In the genomic region with DNA sequence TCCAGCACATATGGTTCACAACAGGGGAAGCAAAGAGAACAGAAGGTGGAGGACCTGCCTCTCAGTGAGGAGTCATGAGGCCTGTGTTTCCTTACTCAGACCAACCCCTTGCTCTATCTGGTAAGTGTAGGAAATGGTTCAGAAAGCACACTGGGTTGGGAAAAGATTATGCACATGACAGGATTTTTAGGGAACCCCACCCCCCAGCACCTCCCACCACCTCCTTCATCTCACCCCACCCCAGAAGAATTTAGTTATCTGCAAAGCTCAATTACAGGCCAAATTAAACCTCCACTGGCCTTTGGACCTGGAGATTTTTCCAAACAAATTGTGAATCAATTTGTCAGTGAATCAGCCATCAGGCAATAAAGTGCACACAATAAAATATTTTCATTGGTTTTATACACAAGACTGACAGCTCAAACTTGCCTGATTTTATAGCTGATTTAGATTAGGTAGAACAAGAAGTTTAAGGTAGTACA, we compare ENCODE assay signal across 25 cellular contexts.
DNase-seq lines count a peak whose midpoint lies in the region; ATAC-seq and TF ChIP-seq lines count a peak whose summit lies in the region.
"Had no signal": no experiment of that assay in that cellular context is flagged by ENCODE, and none has a peak within 500 bp of the region (broad histone marks: within the 10 kb centered on the region; RNA-seq: fewer than 3 reads in every experiment).

No MANE protein-coding gene starts in this region.

- intact Hi-C loops in mucosa of descending colon (cut with DNase I, micrococcal nuclease): no loop called here

- DNase-seq in DMS 273 (lab: John Stamatoyannopoulos, UW; ENCODE audit: unreplicated experiment) (peak; percentile 61), HEK293T (ENCODE audit: extremely low spot score) (no peak), cerebellar cortex (ENCODE audit: low spot score) (peak; percentile 98), mucosa of descending colon (peak in 1 of 3 donors; percentile 61), dedifferentiated amniotic fluid mesenchymal stem cell (ENCODE audit: extremely low spot score) (no peak), NCI-H774 (lab: John Stamatoyannopoulos, UW) (no peak), kidney glomerular epithelial cell (lab: John Stamatoyannopoulos, UW) (no peak)
- DNase-seq: activated B cell treated with CpG ODN at 0.5 μM for 24 hours; activated CD4-positive, alpha-beta T cell treated with anti-CD3 and anti-CD28 coated beads, Interleukin-2, amount 50 U/mL, for 1 hour; activated gamma-delta T cell treated with Interleukin-2 at 50 U/mL for 16 hours; activated naive CD8-positive, alpha-beta T cell treated with anti-CD3 and anti-CD28 coated beads, Interleukin-2, amount 10 ng/mL, durations not matched to agents 7 days and 5 days; activated T-cell treated with anti-CD3 and anti-CD28 coated beads, Interleukin-2, amount 50 U/mL, for 4 hours; DMS53; hypothalamus; Kasumi-1; MV-4-11; NCI-H1436; PC-3; right lobe of liver; SK-N-SH; stomach had no signal

- H3K4me3 ChIP-seq in mucosa of descending colon: no peak overlapping the region
- H3K4me3 ChIP-seq: gastroesophageal sphincter, prostate gland, right lobe of liver, stomach, vagina had no signal

- H3K36me3 ChIP-seq in mucosa of descending colon (ENCODE audit: low read depth): no peaks in the 10 kb centered on the region
- H3K36me3 ChIP-seq: gastroesophageal sphincter, prostate gland, right lobe of liver, stomach, vagina had no signal

- CTCF ChIA-PET in HEK293T (lab: Yijun Ruan, JAX): no interaction called here

- ATAC-seq in mucosa of descending colon (peak; percentile 83), esophagus mucosa (no peak)
- ATAC-seq: activated T-cell treated with anti-CD3 and anti-CD28 coated beads, Interleukin-2, amount 50 U/mL, for 4 hours; gastroesophageal sphincter; PC-3 had no signal

- POLR2A ChIA-PET in HEK293T (lab: Yijun Ruan, JAX): no interaction called here

- TF ChIP-seq CTCF in mucosa of descending colon (IDR thresholded peaks at IDR 0.05): no peak

- H3K9me3 ChIP-seq in mucosa of descending colon: no peaks in the 10 kb centered on the region
- H3K9me3 ChIP-seq: gastroesophageal sphincter, prostate gland, right lobe of liver, SK-N-SH, stomach, vagina had no signal

- peaks cover 24% of the 10 kb centered on the region for H3K4me1 ChIP-seq in mucosa of descending colon (ENCODE audit: low read depth)
- H3K4me1 ChIP-seq: gastroesophageal sphincter, prostate gland, stomach, vagina had no signal

TF ChIP-seq in HEK293T, 16 proteins besides CTCF, POLR2A, EP300 and RAD21:
- TF ChIP-seq, protein P1, sequence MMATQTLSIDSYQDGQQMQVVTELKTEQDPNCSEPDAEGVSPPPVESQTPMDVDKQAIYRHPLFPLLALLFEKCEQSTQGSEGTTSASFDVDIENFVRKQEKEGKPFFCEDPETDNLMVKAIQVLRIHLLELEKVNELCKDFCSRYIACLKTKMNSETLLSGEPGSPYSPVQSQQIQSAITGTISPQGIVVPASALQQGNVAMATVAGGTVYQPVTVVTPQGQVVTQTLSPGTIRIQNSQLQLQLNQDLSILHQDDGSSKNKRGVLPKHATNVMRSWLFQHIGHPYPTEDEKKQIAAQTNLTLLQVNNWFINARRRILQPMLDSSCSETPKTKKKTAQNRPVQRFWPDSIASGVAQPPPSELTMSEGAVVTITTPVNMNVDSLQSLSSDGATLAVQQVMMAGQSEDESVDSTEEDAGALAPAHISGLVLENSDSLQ (IDR thresholded peaks at IDR 0.05): peak; percentile 89
- TF ChIP-seq L3MBTL2 (conservative IDR thresholded peaks at IDR 0.05) (no peak), SP1 (IDR thresholded peaks at IDR 0.05) (no peak)

Comparison
In these comparisons a context has a peak if more than half of its experiments do, and no peak if none do; other contexts are left out.
1. DNase-seq: peak in DMS 273 (single experiment) and cerebellar cortex (single experiment); none in HEK293T (single experiment), dedifferentiated amniotic fluid mesenchymal stem cell (single experiment), NCI-H774 (single experiment) and kidney glomerular epithelial cell (single experiment).